ENCODE assay signal across 8 cellular contexts in genomic region chr17:77140166-77140877, GRCh38. TPM values are rescaled to one million over a fixed set of nuclear protein-coding genes. Genes with fewer than 3 reads are reported as not detected.
DNase-seq lines count a peak whose midpoint lies in the region; ATAC-seq and TF ChIP-seq lines count a peak whose summit lies in the region.

No MANE protein-coding gene starts in this region.

- peak; percentile 77 to 98 (median 94) for TF ChIP-seq POLR2A in upper lobe of left lung (IDR thresholded peaks at IDR 0.05)

- ATAC-seq in HG02763 (IDR thresholded peaks at IDR 0.05; ENCODE audit: unreplicated experiment) (peak; percentile 86), heart right ventricle (peak; percentile 96 to 99 (median 98)), upper lobe of left lung (ENCODE audit: low FRiP score in 2 of 2) (peak; percentile 98 to 99)

- H3K27me3 ChIP-seq in heart right ventricle: no peaks in the 10 kb centered on the region
- peaks cover 0 to 2% (median 0%) of the 10 kb centered on the region in 4 donors for H3K27me3 ChIP-seq in upper lobe of left lung

- peak overlapping the region; percentile 76 for H3K27ac ChIP-seq in adipose tissue (ENCODE audit: low read depth, low read length)
- peak overlapping the region; percentile 89 to 97 (median 96) for H3K27ac ChIP-seq in heart right ventricle
- H3K27ac ChIP-seq in upper lobe of left lung: peak overlapping the region; percentile 96 to 99 (median 98)

- intact Hi-C loops in heart right ventricle (cut with DNase I) (loop anchor here in 8 of 10 donors (2.0 to 10.0 kb wide), 6 partner anchors 43 to 67 kb away; no protein-coding TSS in a partner anchor), posterior cingulate gyrus (cut with DNase I) (loop anchor here (2.0 to 5.0 kb wide), 2 partner anchors 52 to 72 kb away; no protein-coding TSS in a partner anchor)

- 0 to 1% (median 1%) methylated on average over 49 to 65 of the region's 67 CpGs for WGBS in adipose tissue, 3 donors
- WGBS in heart right ventricle, 2 donors: 1% methylated on average over 58 to 67 of the region's 67 CpGs
- WGBS in upper lobe of left lung, 2 donors: 1 to 5% methylated on average over 4 to 42 of the region's 67 CpGs

- DNase-seq in NCI-H1417 treated with DMSO at 0.1 percent for 48 hours (lab: John Stamatoyannopoulos, UW): peak; percentile 80
- DNase-seq in SW 1271 (lab: John Stamatoyannopoulos, UW): peak; percentile 83 to 92
- DNase-seq in heart right ventricle: peak; percentile 99 to 100
- DNase-seq in posterior cingulate gyrus: peak; percentile 96 to 100 (median 99)
- peak; percentile 100 for DNase-seq in upper lobe of left lung

- H3K36me3 ChIP-seq in heart right ventricle (peaks cover 0 to 33% (median 4%) of the 10 kb centered on the region in 9 donors), upper lobe of left lung (peaks cover 0 to 32% (median 8%) of the 10 kb centered on the region in 4 donors)

- H3K9me3 ChIP-seq in heart right ventricle: peaks cover 0 to 29% (median 0%) of the 10 kb centered on the region in 11 donors
- peaks cover 0 to 6% (median 0%) of the 10 kb centered on the region in 4 donors for H3K9me3 ChIP-seq in upper lobe of left lung

- no peak for TF ChIP-seq CTCF in GM12875 (IDR thresholded peaks at IDR 0.05; ENCODE audit: borderline replicate concordance, insufficient read depth, low read depth, low read length)
- peak in 2 of 9 donors; percentile 13 for TF ChIP-seq CTCF in heart right ventricle (IDR thresholded peaks at IDR 0.05)
- peak in 4 of 6 experiments; percentile 7 to 75 (median 38) for TF ChIP-seq CTCF in upper lobe of left lung (IDR thresholded peaks at IDR 0.05)

- H3K4me1 ChIP-seq in heart right ventricle (peaks cover 4 to 75% (median 18%) of the 10 kb centered on the region in 9 donors), upper lobe of left lung (peaks cover 18 to 39% (median 32%) of the 10 kb centered on the region in 4 donors)

- peak overlapping the region; percentile 40 for H3K4me3 ChIP-seq in GM12875 (ENCODE audit: low read depth, low read length)
- H3K4me3 ChIP-seq in heart right ventricle: peak overlapping the region; percentile 49 to 89 (median 76)
- H3K4me3 ChIP-seq in upper lobe of left lung: peak overlapping the region; percentile 21 to 98 (median 80)

- peak in 1 of 4 donors; percentile 28 for TF ChIP-seq EP300 in upper lobe of left lung (IDR thresholded peaks at IDR 0.05)

RNA-seq across cellular contexts. Expression of gene SEC14L1, which starts 0.4 kb away (rescaled TPM):
- 10 to 100 TPM; 19.2 to 64.2 (median 58.4) TPM for polyA plus RNA-seq in adipose tissue
- total RNA-seq in heart right ventricle: 10 to 100 TPM; 38.7 to 88.8 (median 55.3) TPM
- polyA plus RNA-seq in heart right ventricle: 10 to 100 TPM; 36.1 to 42.3 TPM
- total RNA-seq in upper lobe of left lung: 100 to 1,000 TPM; 100 to 291 (median 145) TPM

Comparison
In these comparisons a context has a peak if more than half of its experiments do, and no peak if none do; other contexts are left out.
1. Peak in every context shown above with its lines: DNase-seq, ATAC-seq, H3K4me3 ChIP-seq and H3K27ac ChIP-seq.